In the genomic region with DNA sequence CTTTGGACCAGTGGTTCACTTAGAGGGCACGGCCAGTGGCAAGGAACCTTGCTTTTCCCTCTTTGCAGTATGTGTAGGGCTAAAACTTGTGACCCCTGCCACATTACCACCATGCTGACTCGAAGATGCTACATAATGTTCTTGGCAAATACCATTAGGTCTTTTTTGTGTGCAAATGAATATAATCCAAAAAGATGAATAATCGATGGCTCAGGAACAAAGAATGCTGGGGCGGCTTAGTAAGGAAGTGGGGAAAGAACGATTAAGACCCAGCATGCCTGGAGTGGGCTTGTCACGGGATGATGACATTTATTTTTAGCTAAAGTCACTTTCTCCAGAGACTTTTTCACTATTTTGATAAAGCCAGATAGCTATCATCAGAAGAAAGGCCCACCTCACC, we compare ENCODE assay signal across 19 cellular contexts. TPM values are rescaled to one million over a fixed set of nuclear protein-coding genes. Genes with fewer than 3 reads are reported as not detected.
DNase-seq lines count a peak whose midpoint lies in the region; ATAC-seq and TF ChIP-seq lines count a peak whose summit lies in the region.
"Had no signal": no experiment of that assay in that cellular context is flagged by ENCODE, and none has a peak within 500 bp of the region (broad histone marks: within the 10 kb centered on the region; RNA-seq: fewer than 3 reads in every experiment).

No MANE protein-coding gene starts in this region.

- H2AFZ ChIP-seq in PC-3 (ENCODE audit: low read length), result no peak overlapping the region

- H4K20me1 ChIP-seq in PC-3 (ENCODE audit: low read length), result no peaks in the 10 kb centered on the region

- no peaks in the 10 kb centered on the region for H3F3A ChIP-seq in PC-3 (ENCODE audit: low read length, unreplicated experiment)

- H3K4me1 ChIP-seq in PC-3 (ENCODE audit: insufficient read depth, low read length), result peaks cover 21% of the 10 kb centered on the region
- peaks cover 20% of the 10 kb centered on the region for H3K4me1 ChIP-seq in rectal smooth muscle tissue (ENCODE audit: control insufficient read depth, insufficient read depth, low read length)
- H3K4me1 ChIP-seq: ascending aorta, upper lobe of right lung had no signal

- H3K4me1 Mint-ChIP-seq in Calu3 (ENCODE audit: low read depth, unreplicated experiment), result no peaks in the 10 kb centered on the region
- H3K4me1 Mint-ChIP-seq: memory B cell had no signal

- 0 out of 2 replicates have a peak overlapping the region, but pooled peaks have one; percentile 10 for H3K4me2 ChIP-seq in PC-3 (ENCODE audit: low read length)

- H3K4me3 ChIP-seq in PC-3 (ENCODE audit: low read length), result no peak overlapping the region
- no peak overlapping the region for H3K4me3 ChIP-seq in epithelial cell of esophagus (ENCODE audit: low read length)
- no peak overlapping the region for H3K4me3 ChIP-seq in rectal smooth muscle tissue (ENCODE audit: low read length)
- H3K4me3 ChIP-seq: ascending aorta, upper lobe of right lung had no signal

- POLR2A ChIA-PET in PC-3 (lab: Charles Lee; ENCODE audit: unreplicated experiment), result no interaction called here

- in situ Hi-C loops in G401 (cut with HindIII; ENCODE audit: low sequenced_read_pairs), result no loop called here

- intact Hi-C loops in PC-3 (cut with micrococcal nuclease) (no loop called here), Calu3 (cut with micrococcal nuclease; ENCODE audit: unreplicated experiment) (no loop called here)

- no peak overlapping the region for H3K4me3 Mint-ChIP-seq in Calu3 (ENCODE audit: low read depth, unreplicated experiment)
- H3K4me3 Mint-ChIP-seq: activated CD8-positive, alpha-beta T cell treated with anti-CD3 and anti-CD28 coated beads, Interleukin-2, amount 10 ng/mL, durations not matched to agents 7 days and 5 days; activated T-helper 17 cell treated with anti-CD3 and anti-CD28 coated beads, Interleukin-2, amount 50 U/mL, for 72 hours; memory B cell; stimulated activated effector memory CD8-positive, alpha-beta T cell treated with anti-CD3 and anti-CD28 coated beads, Interleukin-12 subunit alpha, Interleukin-12 subunit beta, amount 100 ng/mL, for 72 hours had no signal

- no peaks in the 10 kb centered on the region for H3K79me2 ChIP-seq in PC-3 (ENCODE audit: low read length)

- H3K27ac ChIP-seq in PC-3 (ENCODE audit: low read length) (peak overlapping the region; percentile 70), rectal smooth muscle tissue (ENCODE audit: low read depth, low read length) (peak overlapping the region; percentile 27)
- H3K27ac ChIP-seq: ascending aorta, neutrophil, upper lobe of right lung had no signal

- H3K36me3 Mint-ChIP-seq in Calu3 (ENCODE audit: insufficient read depth, unreplicated experiment), result peaks cover 25% of the 10 kb centered on the region

- no peaks in the 10 kb centered on the region for H3K9me2 ChIP-seq in PC-3 (replicated peaks; ENCODE audit: low read length)

- H3K27ac Mint-ChIP-seq in Calu3 (ENCODE audit: unreplicated experiment), result no peak overlapping the region
- H3K27ac Mint-ChIP-seq: activated CD8-positive, alpha-beta T cell treated with anti-CD3 and anti-CD28 coated beads, Interleukin-2, amount 10 ng/mL, durations not matched to agents 7 days and 5 days; memory B cell; stimulated activated effector memory CD8-positive, alpha-beta T cell treated with anti-CD3 and anti-CD28 coated beads, Interleukin-12 subunit alpha, Interleukin-12 subunit beta, amount 100 ng/mL, for 72 hours had no signal

- H3K9ac ChIP-seq in PC-3 (ENCODE audit: low read length) (peak overlapping the region; percentile 18; the same call in 1 of the 2 replicates), rectal smooth muscle tissue (ENCODE audit: low read length) (no peak overlapping the region)

- TF ChIP-seq CTCF in PC-3 (conservative IDR thresholded peaks at IDR 0.05; ENCODE audit: low read depth, low read length) (no peak), epithelial cell of esophagus (IDR thresholded peaks at IDR 0.05; ENCODE audit: insufficient read depth, low read depth, low read length, missing control alignments) (no peak), Calu3 (IDR thresholded peaks at IDR 0.05; ENCODE audit: unreplicated experiment) (no peak)

- CTCF ChIA-PET in PC-3 (lab: Charles Lee) (no interaction called here), Calu3 (lab: Charles Lee) (no interaction called here)

- H3K27me3 ChIP-seq in PC-3 (ENCODE audit: low read length) (no peaks in the 10 kb centered on the region), rectal smooth muscle tissue (ENCODE audit: control insufficient read depth, insufficient read depth, low read length) (no peaks in the 10 kb centered on the region)
- H3K27me3 ChIP-seq: ascending aorta, neutrophil, upper lobe of right lung had no signal

- H3K9me3 ChIP-seq in PC-3 (ENCODE audit: low read length), result no peaks in the 10 kb centered on the region
- H3K9me3 ChIP-seq: ascending aorta, neutrophil, upper lobe of right lung had no signal

- no peaks in the 10 kb centered on the region for H3K27me3 Mint-ChIP-seq in Calu3 (ENCODE audit: unreplicated experiment)
- H3K27me3 Mint-ChIP-seq: activated T-helper 17 cell treated with anti-CD3 and anti-CD28 coated beads, Interleukin-2, amount 50 U/mL, for 72 hours; memory B cell had no signal

- ATAC-seq in PC-3 (peak; percentile 54), HG02852 (IDR thresholded peaks at IDR 0.05; ENCODE audit: unreplicated experiment) (no peak)
- ATAC-seq: activated CD8-positive, alpha-beta T cell treated with anti-CD3 and anti-CD28 coated beads, Interleukin-2, amount 10 ng/mL, durations not matched to agents 7 days and 5 days; activated T-helper 17 cell treated with anti-CD3 and anti-CD28 coated beads, Interleukin-2, amount 50 U/mL, for 72 hours; sciatic nerve; stimulated activated effector memory CD8-positive, alpha-beta T cell treated with anti-CD3 and anti-CD28 coated beads, Interleukin-12 subunit alpha, Interleukin-12 subunit beta, amount 100 ng/mL, for 72 hours; upper lobe of right lung had no signal

- DNase-seq in EL (peak; percentile 87), PC-3 (peak; percentile 69), epithelial cell of esophagus (ENCODE audit: low read depth) (peak; percentile 75), Calu3 (no peak), G401 (ENCODE audit: low spot score) (no peak)
- no peak for DNase-seq in stimulated activated CD4-positive, alpha-beta T cell treated with anti-CD3 and anti-CD28 coated beads, Interleukin-1b, Interleukin-23, amount 100 ng/mL, for 48 hours
- DNase-seq: activated CD8-positive, alpha-beta T cell treated with anti-CD3 and anti-CD28 coated beads, Interleukin-2, amount 10 ng/mL, durations not matched to agents 7 days and 5 days; Karpas-422; NCI-H1436 treated with DMSO at 0.1 percent for 48 hours; NCI-H510A; upper lobe of right lung had no signal

- BruUV-seq in PC-3 (replicated peaks; lab: Mats Ljungman, UMichigan) (no TSS peak), Calu3 (replicated peaks; lab: Mats Ljungman, UMichigan) (no TSS peak)

- H3K36me3 ChIP-seq in PC-3 (ENCODE audit: low read depth, low read length), result peaks cover 36% of the 10 kb centered on the region
- H3K36me3 ChIP-seq in rectal smooth muscle tissue (ENCODE audit: control insufficient read depth, insufficient read depth, low read length), result peaks cover 23% of the 10 kb centered on the region

- H3K9me3 Mint-ChIP-seq in Calu3 (ENCODE audit: low read depth, unreplicated experiment), result no peaks in the 10 kb centered on the region
- H3K9me3 Mint-ChIP-seq: activated T-helper 17 cell treated with anti-CD3 and anti-CD28 coated beads, Interleukin-2, amount 50 U/mL, for 72 hours; memory B cell; stimulated activated effector memory CD8-positive, alpha-beta T cell treated with anti-CD3 and anti-CD28 coated beads, Interleukin-12 subunit alpha, Interleukin-12 subunit beta, amount 100 ng/mL, for 72 hours had no signal

RNA-seq across cellular contexts. Expression of a gene that starts 23.1 kb away (rescaled TPM):
- total RNA-seq in PC-3 (2014; rRNA removed) (36.4 and 41.9 TPM in 2 replicates), Calu3 (2022) (50.3 and 62.5 TPM in 2 replicates)
- total RNA-seq in G401 (2014; rRNA removed; shearing (Covaris generic)), result 47.7 and 48.8 TPM in 2 replicates

RNA-seq across cellular contexts. Expression of a gene that starts 43.6 kb away (rescaled TPM):
- total RNA-seq in PC-3 (2014; rRNA removed) (54.1 and 56.9 TPM in 2 replicates), Calu3 (2022) (30.1 and 40.2 TPM in 2 replicates)
- 52.4 and 75.3 TPM in 2 replicates for total RNA-seq in G401 (2014; rRNA removed; shearing (Covaris generic))

Comparison
In these comparisons a context has a peak if more than half of its experiments do, and no peak if none do; other contexts are left out.
1. DNase-seq: peak in EL (single experiment), PC-3 (single experiment) and epithelial cell of esophagus (single experiment); none in Calu3 (single experiment), G401 (single experiment) and stimulated activated CD4-positive, alpha-beta T cell treated with anti-CD3 and anti-CD28 coated beads, Interleukin-1b, Interleukin-23, amount 100 ng/mL, for 48 hours (single experiment).